24 cellular contexts compared by ENCODE assay signal in genomic region chr18:45739268-45739667, GRCh38. TPM values are rescaled to one million over a fixed set of nuclear protein-coding genes. Genes with fewer than 3 reads are reported as not detected.
DNase-seq lines count a peak whose midpoint lies in the region; ATAC-seq, FAIRE-seq and TF ChIP-seq lines count a peak whose summit lies in the region.
"Had no signal": no experiment of that assay in that cellular context is flagged by ENCODE, and none has a peak within 500 bp of the region (broad histone marks: within the 10 kb centered on the region; RNA-seq: fewer than 3 reads in every experiment).

No MANE protein-coding gene starts in this region.

- H3K14ac ChIP-seq in IMR-90 (replicated peaks; ENCODE audit: low read depth, low read length) (no peak overlapping the region; the same call in 1 of the 2 replicates), mesenchymal stem cell (ENCODE audit: low read length in 2 of 2) (no peak overlapping the region)

- no peaks in the 10 kb centered on the region for H3K79me1 ChIP-seq in IMR-90 (ENCODE audit: low read depth in 1 of 2, low read length in 2 of 2)
- peaks cover 2% of the 10 kb centered on the region for H3K79me1 ChIP-seq in mesenchymal stem cell (replicated peaks; ENCODE audit: low read length, poor library complexity, severe bottlenecking)

- H3K9me3 Mint-ChIP-seq in neural progenitor cell: no peaks in the 10 kb centered on the region
- H3K9me3 Mint-ChIP-seq: CD4-positive, alpha-beta memory T cell had no signal

- H3K9me1 ChIP-seq in IMR-90 (ENCODE audit: insufficient read depth, low read length): no peaks in the 10 kb centered on the region

- CTCF ChIA-PET in IMR-90 (lab: Yijun Ruan, JAX): interaction anchor here (1.0 kb wide), 1 partner anchor 9 kb away, joined by 3 read pairs; no protein-coding TSS in a partner anchor

- H3K56ac ChIP-seq in IMR-90 (ENCODE audit: extremely low read depth, insufficient read depth, low read length): no peak overlapping the region

- no peak overlapping the region for H4K5ac ChIP-seq in IMR-90 (ENCODE audit: low read depth, low read length)

- H2BK15ac ChIP-seq in IMR-90 (ENCODE audit: low read depth, low read length): no peak overlapping the region
- H2BK15ac ChIP-seq in mesenchymal stem cell (ENCODE audit: low read depth, poor library complexity, severe bottlenecking): peak overlapping the region; percentile 62

- no peak for TF ChIP-seq POLR2A in IMR-90 (IDR thresholded peaks at IDR 0.05; ENCODE audit: low read depth, low read length)
- TF ChIP-seq POLR2A in upper lobe of left lung (IDR thresholded peaks at IDR 0.05): no peak

- H3K27ac ChIP-seq in IMR-90 (ENCODE audit: insufficient read depth, low read length) (no peak overlapping the region), heart right ventricle (peak overlapping the region in 9 of 10 donors; percentile 1 to 89 (median 75)), mesenchymal stem cell (ENCODE audit: low read length, poor library complexity, severe bottlenecking) (no peak overlapping the region), upper lobe of left lung (peak overlapping the region in 2 of 4 donors; percentile 61 to 64), neural progenitor cell (no peak overlapping the region), pancreas (no peak overlapping the region)
- H3K27ac ChIP-seq: A549, SJSA1 had no signal

- H2AFZ ChIP-seq in IMR-90 (replicated peaks; ENCODE audit: low read length, poor library complexity) (peak overlapping the region; percentile 35), mesenchymal stem cell (ENCODE audit: low read depth, low read length) (no peak overlapping the region), neural progenitor cell (replicated peaks) (no peak overlapping the region)

- POLR2A ChIA-PET in IMR-90 (lab: Charles Lee; ENCODE audit: unreplicated experiment): no interaction called here

- no peak overlapping the region for H3K4me2 ChIP-seq in IMR-90 (ENCODE audit: low read depth, low read length)
- no peak overlapping the region for H3K4me2 ChIP-seq in mesenchymal stem cell (ENCODE audit: low read length, poor library complexity, severe bottlenecking)
- H3K4me2 ChIP-seq in neural progenitor cell: no peak overlapping the region
- H3K4me2 ChIP-seq: A549 had no signal

- peaks cover 2% of the 10 kb centered on the region for H3K27me3 Mint-ChIP-seq in neural progenitor cell (ENCODE audit: insufficient read depth, low read depth)
- H3K27me3 Mint-ChIP-seq: CD4-positive, alpha-beta memory T cell had no signal

- H3K36me3 ChIP-seq in IMR-90 (ENCODE audit: control insufficient read depth, insufficient read depth, low read length): no peaks in the 10 kb centered on the region
- no peaks in the 10 kb centered on the region for H3K36me3 ChIP-seq in heart right ventricle
- H3K36me3 ChIP-seq in mesenchymal stem cell (ENCODE audit: control insufficient read depth in 1 of 2, insufficient read depth in 2 of 2, low read depth in 1 of 2, low read length in 2 of 2): peaks cover 31 to 85% of the 10 kb centered on the region in 2 experiments
- no peaks in the 10 kb centered on the region for H3K36me3 ChIP-seq in upper lobe of left lung
- H3K36me3 ChIP-seq in neural progenitor cell: no peaks in the 10 kb centered on the region
- no peaks in the 10 kb centered on the region for H3K36me3 ChIP-seq in pancreas
- H3K36me3 ChIP-seq: SJSA1 had no signal

- no peak overlapping the region for H2BK20ac ChIP-seq in IMR-90 (ENCODE audit: low read depth, low read length)

- no peaks in the 10 kb centered on the region for H3K79me2 ChIP-seq in neural progenitor cell (ENCODE audit: low read depth)

- H2BK120ac ChIP-seq in IMR-90 (ENCODE audit: low read depth, low read length) (no peak overlapping the region), mesenchymal stem cell (ENCODE audit: low read depth, low read length) (no peak overlapping the region)

- BruUV-seq in IMR-90 (replicated peaks; lab: Mats Ljungman, UMichigan): no TSS peak

- H3K23ac ChIP-seq in IMR-90 (ENCODE audit: low read depth, low read length): no peak overlapping the region
- no peak overlapping the region for H3K23ac ChIP-seq in mesenchymal stem cell (ENCODE audit: low read length in 2 of 2)

- H3K4me3 ChIP-seq in IMR-90 (ENCODE audit: insufficient read depth, low read depth, low read length) (no peak overlapping the region), heart right ventricle (peak overlapping the region in 9 of 10 donors; percentile 16 to 60 (median 45)), mesenchymal stem cell (ENCODE audit: insufficient read depth in 1 of 2, low read depth in 1 of 2, low read length in 2 of 2) (no peak overlapping the region), upper lobe of left lung (peak overlapping the region in 3 of 4 donors; percentile 19 to 31 (median 26)), neural progenitor cell (no peak overlapping the region), pancreas (no peak overlapping the region)
- H3K4me3 ChIP-seq: A549, GM12878, SJSA1 had no signal

- in situ Hi-C loops in IMR-90 (cut with MboI; ENCODE audit: low sequenced_read_pairs): no loop called here

- H4K20me1 ChIP-seq in IMR-90 (ENCODE audit: insufficient read depth, low read length): no peaks in the 10 kb centered on the region
- no peaks in the 10 kb centered on the region for H4K20me1 ChIP-seq in neural progenitor cell (ENCODE audit: low read depth)

- H4K91ac ChIP-seq in IMR-90 (ENCODE audit: insufficient read depth, low read depth, low read length) (no peak overlapping the region), mesenchymal stem cell (ENCODE audit: low read length) (peak overlapping the region; percentile 61)

- H3K27me3 ChIP-seq in IMR-90 (ENCODE audit: control insufficient read depth, insufficient read depth, low read length) (no peaks in the 10 kb centered on the region), heart right ventricle (no peaks in the 10 kb centered on the region), mesenchymal stem cell (ENCODE audit: control insufficient read depth in 1 of 2, insufficient read depth in 1 of 2, low read length in 2 of 2) (no peaks in the 10 kb centered on the region), upper lobe of left lung (no peaks in the 10 kb centered on the region), neural progenitor cell (no peaks in the 10 kb centered on the region), pancreas (no peaks in the 10 kb centered on the region)
- H3K27me3 ChIP-seq: SJSA1 had no signal

- H2BK12ac ChIP-seq in mesenchymal stem cell (ENCODE audit: low read length in 2 of 2): no peak overlapping the region

- H3K4me1 ChIP-seq in IMR-90 (ENCODE audit: control insufficient read depth, insufficient read depth, low read length) (no peaks in the 10 kb centered on the region), heart right ventricle (peaks cover 0 to 38% (median 6%) of the 10 kb centered on the region in 9 donors), mesenchymal stem cell (ENCODE audit: control insufficient read depth, insufficient read depth, low read depth, low read length) (peaks cover 4% of the 10 kb centered on the region), upper lobe of left lung (peaks cover 0 to 3% (median 0%) of the 10 kb centered on the region in 4 donors), neural progenitor cell (peaks cover 3% of the 10 kb centered on the region), pancreas (no peaks in the 10 kb centered on the region)
- H3K4me1 ChIP-seq: A549, SJSA1 had no signal

- H3K9me3 ChIP-seq in IMR-90 (ENCODE audit: control insufficient read depth, insufficient read depth, low read length) (no peaks in the 10 kb centered on the region), heart right ventricle (no peaks in the 10 kb centered on the region), mesenchymal stem cell (ENCODE audit: control insufficient read depth, low read length) (no peaks in the 10 kb centered on the region), upper lobe of left lung (no peaks in the 10 kb centered on the region), neural progenitor cell (ENCODE audit: low read depth) (no peaks in the 10 kb centered on the region), pancreas (no peaks in the 10 kb centered on the region)
- H3K9me3 ChIP-seq: A549, SJSA1 had no signal

- no peak overlapping the region for H2BK5ac ChIP-seq in IMR-90 (ENCODE audit: low read depth, low read length, poor library complexity, severe bottlenecking)
- H2BK5ac ChIP-seq in mesenchymal stem cell (ENCODE audit: low read depth, low read length, poor library complexity, severe bottlenecking): no peak overlapping the region

- DNase-seq in IMR-90: no peak
- DNase-seq in heart right ventricle: peak in 1 of 2 donors; percentile 24
- no peak for DNase-seq in mesenchymal stem cell
- no peak for DNase-seq in upper lobe of left lung
- DNase-seq in neural progenitor cell (ENCODE audit: low spot score): no peak
- DNase-seq in pancreas: no peak
- DNase-seq: C1 segment of cervical spinal cord; CD4-positive, alpha-beta memory T cell; COR-L47; GDM1; GOT3; Karpas-422; MV-4-11; NCI-H1105 treated with DMSO at 0.1 percent for 48 hours; NCI-H146; NCI-H1930; NCI-H446; NCI-H524 treated with DMSO at 0.1 percent for 48 hours; NCI-H774; PC-3 had no signal

- H3K4ac ChIP-seq in IMR-90 (ENCODE audit: low read depth, low read length) (no peak overlapping the region), mesenchymal stem cell (ENCODE audit: low read depth in 1 of 2, low read length in 2 of 2) (no peak overlapping the region)

- H4K8ac ChIP-seq in IMR-90 (ENCODE audit: low read depth in 2 of 2, low read length in 2 of 2) (no peak overlapping the region), mesenchymal stem cell (ENCODE audit: low read length) (peak overlapping the region; percentile 53)

- H3K18ac ChIP-seq in IMR-90 (ENCODE audit: low read depth, low read length) (no peak overlapping the region), mesenchymal stem cell (ENCODE audit: low read depth in 1 of 2, low read length in 2 of 2) (no peak overlapping the region)

- TF ChIP-seq CTCF in IMR-90 (conservative IDR thresholded peaks at IDR 0.05; ENCODE audit: low read depth, low read length) (no peak), heart right ventricle (IDR thresholded peaks at IDR 0.05) (no peak), upper lobe of left lung (IDR thresholded peaks at IDR 0.05) (no peak), neural progenitor cell (IDR thresholded peaks at IDR 0.05) (no peak), pancreas (IDR thresholded peaks at IDR 0.05) (no peak)

- FAIRE-seq in pancreas (lab: Jason Lieb, UNC): no peak
- FAIRE-seq: A549, GM12878 had no signal

- H3K4me3 Mint-ChIP-seq in neural progenitor cell: no peak overlapping the region
- H3K4me3 Mint-ChIP-seq: CD4-positive, alpha-beta memory T cell had no signal

- H2AK9ac ChIP-seq in IMR-90 (replicated peaks; ENCODE audit: low read depth, low read length, poor library complexity): peak overlapping the region; percentile 18

- H3K27ac Mint-ChIP-seq in neural progenitor cell: no peak overlapping the region

- no peak overlapping the region for H3K9ac ChIP-seq in IMR-90 (ENCODE audit: low read depth, low read length)
- no peak overlapping the region for H3K9ac ChIP-seq in mesenchymal stem cell (ENCODE audit: low read length)
- H3K9ac ChIP-seq in neural progenitor cell: no peak overlapping the region

- dilution Hi-C loops in IMR-90 (cut with HindIII; ENCODE audit: low sequenced_read_pairs, unreplicated experiment): no loop called here

- H3F3A ChIP-seq in neural progenitor cell (ENCODE audit: low read depth): no peaks in the 10 kb centered on the region

- no peak for TF ChIP-seq EP300 in upper lobe of left lung (IDR thresholded peaks at IDR 0.05)

- ATAC-seq in IMR-90 (ENCODE audit: low read depth): no peak
- ATAC-seq in heart right ventricle: peak; percentile 63 to 88 (median 80)
- no peak for ATAC-seq in upper lobe of left lung (ENCODE audit: low FRiP score in 2 of 2)
- ATAC-seq in HG02970 (IDR thresholded peaks at IDR 0.05; ENCODE audit: low FRiP score, unreplicated experiment): no peak
- ATAC-seq in pancreas: no peak
- ATAC-seq: A549, GM12878 had no signal

- no peak for TF ChIP-seq RAD21 in IMR-90 (IDR thresholded peaks at IDR 0.05; ENCODE audit: low read length)

- no peaks in the 10 kb centered on the region for H3K36me3 Mint-ChIP-seq in neural progenitor cell

- WGBS in IMR-90 (ENCODE audit: extremely low coverage in 2 of 2, insufficient read length in 1 of 2), 2 experiments: 100% methylated on average over 2 of the region's 3 CpGs; no CpG with 5 or more reads in 1 of the 2 experiments
- WGBS in heart right ventricle, 2 donors: 66 to 83% methylated on average over 3 of the region's 3 CpGs
- WGBS in mesenchymal stem cell: 97% methylated on average over 3 of the region's 3 CpGs
- WGBS in upper lobe of left lung, 2 donors: 79 to 82% methylated on average over 3 of the region's 3 CpGs
- 90 to 92% methylated on average over 3 of the region's 3 CpGs for WGBS in pancreas, 2 donors

- H2AK5ac ChIP-seq in IMR-90 (ENCODE audit: low read depth, low read length) (0 out of 2 replicates have a peak overlapping the region, but pooled peaks have one; percentile 4), mesenchymal stem cell (ENCODE audit: low read length, severe bottlenecking) (peak overlapping the region; percentile 72)

- peaks cover 23% of the 10 kb centered on the region for H3K4me1 Mint-ChIP-seq in neural progenitor cell
- H3K4me1 Mint-ChIP-seq: CD4-positive, alpha-beta memory T cell had no signal

- intact Hi-C loops in IMR-90 (cut with micrococcal nuclease): no loop called here
- intact Hi-C loops in heart right ventricle (cut with DNase I): loop anchor here in 2 of 10 donors (5.0 kb wide), 2 partner anchors 38 to 98 kb away; no protein-coding TSS in a partner anchor
- intact Hi-C loops in pancreas (cut with DNase I): no loop called here

RNA-seq across cellular contexts. Expression of gene SLC14A1, which starts 15.3 kb away (rescaled TPM):
- 21.7 and 31.9 TPM in 2 replicates for total RNA-seq in IMR-90 (2012; rRNA removed)
- 18.3 and 20.5 TPM in 2 replicates for polyA plus RNA-seq in IMR-90 (2012; rRNA removed)
- 24.8 and 32.4 TPM in 2 replicates for polyA plus RNA-seq in IMR-90 (2012; cell fraction: cytosol; rRNA removed)
- polyA plus RNA-seq in IMR-90 (2012; cell fraction: nucleus; rRNA removed; ENCODE audit: low replicate concordance): 45.7 and 80.2 TPM in 2 replicates
- total RNA-seq in heart right ventricle: 10 to 100 TPM in 8 of 10 donors, 1 to 10 TPM in 2; 5.7 to 29.7 (median 12.7) TPM
- polyA plus RNA-seq in heart right ventricle: 10 to 100 TPM in 1 of 2 donors, 1 to 10 TPM in 1; 5.6 to 20.4 TPM
- polyA plus RNA-seq in mesenchymal stem cell (2013, experiment 1 of 2): 1.1 TPM
- polyA plus RNA-seq in mesenchymal stem cell (2013, experiment 2 of 2): 1.3 TPM
- 10 to 100 TPM in 1 of 6 donors, 1 to 10 TPM in 4, not detected in 1; 5.5 to 33.1 (median 6.8) TPM for total RNA-seq in upper lobe of left lung
- total RNA-seq in neural progenitor cell (ENCODE audit: low replicate concordance): not detected in 2 replicates
- 1 to 10 TPM in 4 of 6 donors, under 1 TPM in 2; 0.79 to 1.9 (median 1.1) TPM for total RNA-seq in pancreas
- 1 to 10 TPM in 1 of 2 donors, under 1 TPM in 1; 0.49 to 2.5 TPM for polyA plus RNA-seq in pancreas

Comparison
In these comparisons a context has a peak if more than half of its experiments do, and no peak if none do; other contexts are left out.
1. ATAC-seq: peak in heart right ventricle (8 of 8); none in IMR-90 (single experiment), upper lobe of left lung (0 of 2), HG02970 (single experiment) and pancreas (0 of 4).
2. H3K27ac ChIP-seq: peak in heart right ventricle (9 of 10); none in IMR-90 (single experiment), mesenchymal stem cell (single experiment), neural progenitor cell (single experiment) and pancreas (0 of 4).
3. H3K4me3 ChIP-seq: peak in heart right ventricle (9 of 10) and upper lobe of left lung (3 of 4); none in IMR-90 (single experiment), mesenchymal stem cell (0 of 2), neural progenitor cell (single experiment) and pancreas (0 of 4).